Comparison of ENCODE assay signal across 9 cellular contexts in genomic region chr12:57620936-57621496, GRCh38. TPM values are rescaled to one million over a fixed set of nuclear protein-coding genes. Genes with fewer than 3 reads are reported as not detected.
A peak's percentile ranks its signal among the peaks of the same experiment; 100 is the strongest.
DNase-seq lines count a peak whose midpoint lies in the region; ATAC-seq, FAIRE-seq and TF ChIP-seq lines count a peak whose summit lies in the region.
"Had no signal": no experiment of that assay in that cellular context is flagged by ENCODE, and none has a peak within 500 bp of the region (broad histone marks: within the 10 kb centered on the region; RNA-seq: fewer than 3 reads in every experiment).

No MANE protein-coding gene starts in this region.

- TF ChIP-seq CTCF in A549 (IDR thresholded peaks at IDR 0.05) (no peak), colonic mucosa (IDR thresholded peaks at IDR 0.05) (no peak), mesothelial cell of epicardium (IDR thresholded peaks at IDR 0.05; ENCODE audit: unreplicated experiment) (no peak)

- intact Hi-C loops in colonic mucosa (cut with DNase I), result loop anchor here (2.0 to 5.0 kb wide), 2 partner anchors 38 to 159 kb away; no protein-coding TSS in a partner anchor
- intact Hi-C loops in left colon (cut with DNase I, micrococcal nuclease), result loop anchor here in 1 of 2 donors (5.0 kb wide), 1 partner anchor 39 kb away; no protein-coding TSS in a partner anchor

- FAIRE-seq in A549 (lab: Jason Lieb, UNC) (no peak), HTR-8/SVneo (lab: Jason Lieb, UNC) (no peak)
- FAIRE-seq: endometrium had no signal

- DNase-seq in A549 (ENCODE audit: low read depth in 1 of 2, low spot score in 1 of 2) (no peak), colonic mucosa (no peak), mesothelial cell of epicardium (ENCODE audit: low spot score in 2 of 2, unreplicated experiment in 2 of 2) (no peak), amygdala (lab: John Stamatoyannopoulos, UW) (no peak), HTR-8/SVneo (ENCODE audit: insufficient read length, low spot score) (no peak), NCI-H1436 treated with DMSO at 0.1 percent for 48 hours (lab: John Stamatoyannopoulos, UW) (no peak), left colon (no peak)

- H3K4me3 ChIP-seq in A549 (peak overlapping the region; percentile 53), HUES6 (ENCODE audit: low read depth, low read length) (peak overlapping the region; percentile 57), colonic mucosa (peak overlapping the region; percentile 37)

- TF ChIP-seq RAD21 in A549 (conservative IDR thresholded peaks at IDR 0.05 in 1 of 2, IDR thresholded peaks at IDR 0.05 in 1 of 2), result no peak

- H3K36me3 Mint-ChIP-seq in mesothelial cell of epicardium, result peaks cover 31% of the 10 kb centered on the region

- POLR2A ChIA-PET in A549 (lab: Yijun Ruan, JAX), result interaction anchor here (0.5 to 1.2 kb wide), 2 partner anchors 98 to 376 kb away, joined by 3 to 5 read pairs; no protein-coding TSS in a partner anchor

- TF ChIP-seq EP300 in A549 (IDR thresholded peaks at IDR 0.05), result no peak

- H3K4me1 Mint-ChIP-seq in mesothelial cell of epicardium, result peaks cover 14% of the 10 kb centered on the region

- H3K36me3 ChIP-seq in HUES6 (ENCODE audit: control insufficient read depth, insufficient read depth, low read length) (no peaks in the 10 kb centered on the region), colonic mucosa (no peaks in the 10 kb centered on the region)

- H3K9ac ChIP-seq in HUES6 (ENCODE audit: low read length) (no peak overlapping the region), colonic mucosa (ENCODE audit: low read depth in 2 of 2, low read length in 2 of 2) (no peak overlapping the region)

- H3K27ac Mint-ChIP-seq in mesothelial cell of epicardium, result no peak overlapping the region

- H3K9me3 ChIP-seq in A549 (no peaks in the 10 kb centered on the region), HUES6 (ENCODE audit: control insufficient read depth, insufficient read depth, low read depth, low read length) (no peaks in the 10 kb centered on the region), colonic mucosa (no peaks in the 10 kb centered on the region)

- H3K4me3 Mint-ChIP-seq in mesothelial cell of epicardium, result peak overlapping the region; percentile 65

- WGBS in A549 (ENCODE audit: missing lambda C conversion rate), result 28% methylated on average over 32 of the region's 42 CpGs

- H3K27ac ChIP-seq in A549, result peak overlapping the region; percentile 54 to 76; a peak in 5 of 6 replicates
- no peak overlapping the region for H3K27ac ChIP-seq in HUES6 (ENCODE audit: low read depth, low read length)
- H3K27ac ChIP-seq in colonic mucosa, result no peak overlapping the region

- CTCF ChIA-PET in A549 (lab: Yijun Ruan, JAX), result interaction anchor here (0.7 to 20.9 kb wide), 19 partner anchors 9 to 142 kb away, joined by 3 to 336 read pairs (median 5); partner anchors contain the start of genes ARHGEF25, B4GALNT1 and PIP4K2C

- no peaks in the 10 kb centered on the region for H3K9me3 Mint-ChIP-seq in mesothelial cell of epicardium

- ATAC-seq in A549 (peak; percentile 25 to 32), left colon (no peak)

- peaks cover 13% of the 10 kb centered on the region; the same call in 1 of the 3 replicates for H3K4me1 ChIP-seq in A549
- H3K4me1 ChIP-seq in HUES6 (ENCODE audit: control insufficient read depth, insufficient read depth, low read length), result peaks cover 16% of the 10 kb centered on the region; the same call in 1 of the 2 replicates
- H3K4me1 ChIP-seq in colonic mucosa, result peaks cover 11% of the 10 kb centered on the region

- H3K4me2 ChIP-seq in A549, result peak overlapping the region; percentile 98

- H3K27me3 ChIP-seq in HUES6 (ENCODE audit: control insufficient read depth, insufficient read depth, low read length) (peaks cover 99% of the 10 kb centered on the region), colonic mucosa (peaks cover 50% of the 10 kb centered on the region)

- peaks cover 99% of the 10 kb centered on the region for H3K27me3 Mint-ChIP-seq in mesothelial cell of epicardium (ENCODE audit: low read depth)

- no peak for TF ChIP-seq POLR2A in A549 (IDR thresholded peaks at IDR 0.05; ENCODE audit: low read length)

TF ChIP-seq in A549, 52 proteins besides CTCF, POLR2A, EP300 and RAD21:
- no peak for TF ChIP-seq HOXA7 (CRISPR knock-in tag; IDR thresholded peaks at IDR 0.05)
- TF ChIP-seq E2F6 (IDR thresholded peaks at IDR 0.05; ENCODE audit: borderline replicate concordance, low read depth), result peak; percentile 48; the same call in 1 of the 2 replicates
- TF ChIP-seq ATOH8 (CRISPR knock-in tag; IDR thresholded peaks at IDR 0.05; ENCODE audit: low read depth), result no peak

RNA-seq across cellular contexts. Expression of gene ARHGEF25, which starts 9.8 kb away (rescaled TPM):
- polyA plus RNA-seq in A549 (2011; rRNA removed) (9.3 and 9.9 TPM in 2 replicates), A549 (2017; fragmentation: RNase III; extraction: RNeasy Plus Mini Kit Qiagen cat#74134 plus additional on column Dnase treatment) (8.0 to 13.8 TPM (median 11.9 TPM) in 3 replicates)
- polyA plus RNA-seq in A549 (2012; cell fraction: cytosol; rRNA removed), result 8.2 and 9.6 TPM in 2 replicates
- polyA plus RNA-seq in A549 (2012; cell fraction: nucleus; rRNA removed), result 21.2 and 25.6 TPM in 2 replicates
- polyA minus RNA-seq in A549 (2011; rRNA and poly(A)+ RNA removed), result 5.6 and 9.4 TPM in 2 replicates
- total RNA-seq in colonic mucosa (10 to 100 TPM in 1 of 2 donors, 1 to 10 TPM in 1; 2.4 to 12.8 TPM), mesothelial cell of epicardium (60.4 to 65.0 TPM (median 62.4 TPM) in 3 replicates), left colon (10 to 100 TPM in 1 of 2 donors, 1 to 10 TPM in 1; 3.1 to 14.9 TPM)

RNA-seq across cellular contexts. Expression of gene B4GALNT1, which starts 12.0 kb away (rescaled TPM):
- polyA plus RNA-seq in A549 (2011; rRNA removed), result 25.7 and 27.0 TPM in 2 replicates
- polyA plus RNA-seq in A549 (2012; cell fraction: cytosol; rRNA removed), result 54.1 and 77.8 TPM in 2 replicates
- 109 and 163 TPM in 2 replicates for polyA plus RNA-seq in A549 (2012; cell fraction: nucleus; rRNA removed)
- polyA plus RNA-seq in A549 (2017; fragmentation: RNase III; extraction: RNeasy Plus Mini Kit Qiagen cat#74134 plus additional on column Dnase treatment), result 33.2 to 35.1 TPM (median 33.4 TPM) in 3 replicates
- 31.2 and 40.5 TPM in 2 replicates for polyA minus RNA-seq in A549 (2011; rRNA and poly(A)+ RNA removed)
- total RNA-seq in colonic mucosa, result under 1 TPM; 0.32 to 0.88 TPM
- 0.34 to 0.78 TPM (median 0.35 TPM) in 3 replicates for total RNA-seq in mesothelial cell of epicardium
- total RNA-seq in left colon, result under 1 TPM; 0.34 to 0.98 TPM

RNA-seq across cellular contexts. Expression of gene DTX3, which starts 16.4 kb away (rescaled TPM):
- 21.7 and 29.6 TPM in 2 replicates for polyA plus RNA-seq in A549 (2011; rRNA removed)
- 25.2 and 28.8 TPM in 2 replicates for polyA plus RNA-seq in A549 (2012; cell fraction: cytosol; rRNA removed)
- 113 and 120 TPM in 2 replicates for polyA plus RNA-seq in A549 (2012; cell fraction: nucleus; rRNA removed)
- polyA plus RNA-seq in A549 (2017; fragmentation: RNase III; extraction: RNeasy Plus Mini Kit Qiagen cat#74134 plus additional on column Dnase treatment), result 18.1 to 26.2 TPM (median 24.7 TPM) in 3 replicates
- polyA minus RNA-seq in A549 (2011; rRNA and poly(A)+ RNA removed), result 17.1 and 17.7 TPM in 2 replicates
- total RNA-seq in colonic mucosa, result 1 to 10 TPM; 3.4 to 7.4 TPM
- 88.3 to 93.6 TPM (median 90.0 TPM) in 3 replicates for total RNA-seq in mesothelial cell of epicardium
- 10 to 100 TPM in 1 of 2 donors, 1 to 10 TPM in 1; 3.7 to 10.2 TPM for total RNA-seq in left colon

RNA-seq across cellular contexts. Expression of gene PIP4K2C, which starts 30.0 kb away (rescaled TPM):
- polyA plus RNA-seq in A549 (2011; rRNA removed) (60.9 and 62.9 TPM in 2 replicates), A549 (2017; fragmentation: RNase III; extraction: RNeasy Plus Mini Kit Qiagen cat#74134 plus additional on column Dnase treatment) (30.5 to 35.7 TPM (median 35.3 TPM) in 3 replicates)
- polyA plus RNA-seq in A549 (2012; cell fraction: cytosol; rRNA removed), result 22.6 and 29.7 TPM in 2 replicates
- 17.0 and 22.1 TPM in 2 replicates for polyA plus RNA-seq in A549 (2012; cell fraction: nucleus; rRNA removed)
- 29.9 and 32.3 TPM in 2 replicates for polyA minus RNA-seq in A549 (2011; rRNA and poly(A)+ RNA removed)
- total RNA-seq in colonic mucosa (10 to 100 TPM; 43.6 to 60.2 TPM), mesothelial cell of epicardium (23.4 to 24.2 TPM (median 23.7 TPM) in 3 replicates), left colon (10 to 100 TPM; 63.5 to 67.9 TPM)

Comparison
In these comparisons a context has a peak if more than half of its experiments do, and no peak if none do; other contexts are left out.
1. H3K27ac ChIP-seq: peak in A549 (2 of 2); none in HUES6 (single experiment) and colonic mucosa (single experiment).
2. Peak in every context shown above with its lines, with median percentiles within 50 percentile points of each other: H3K4me3 ChIP-seq.